In the genomic region with DNA sequence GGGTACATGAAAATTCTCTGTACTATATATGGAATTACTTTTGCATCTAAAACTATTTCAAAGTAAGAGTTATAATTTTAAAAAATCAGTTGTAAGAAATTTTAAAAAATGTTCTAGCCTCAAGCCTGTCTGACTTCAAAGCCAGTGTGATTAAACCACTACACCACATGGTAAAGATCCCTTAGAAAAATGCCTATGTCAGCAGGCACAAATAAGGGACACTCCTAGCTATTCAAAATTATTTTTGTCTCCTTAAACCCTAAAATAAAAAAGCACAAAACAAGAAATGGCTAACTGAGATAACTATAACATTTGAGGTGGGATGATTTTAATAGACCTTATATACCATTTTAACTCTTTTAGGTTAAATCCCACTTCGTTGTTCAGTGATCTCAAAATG, we compare ENCODE assay signal across 2 cellular contexts.
TF ChIP-seq lines count a peak whose summit lies in the region.

No MANE protein-coding gene starts in this region.

TF ChIP-seq in IMR-90, 13 proteins besides CTCF, POLR2A, EP300 and RAD21:
- TF ChIP-seq BHLHE40 (IDR thresholded peaks at IDR 0.05; ENCODE audit: low read depth, low read length) (no peak), NFE2L2 (IDR thresholded peaks at IDR 0.05; ENCODE audit: low read depth, low read length) (no peak), MXI1 (IDR thresholded peaks at IDR 0.05; ENCODE audit: borderline replicate concordance, low read depth, low read length) (no peak), MAFK (IDR thresholded peaks at IDR 0.05; ENCODE audit: low read depth, low read length) (peak; percentile 82)
- TF ChIP-seq, protein P1, sequence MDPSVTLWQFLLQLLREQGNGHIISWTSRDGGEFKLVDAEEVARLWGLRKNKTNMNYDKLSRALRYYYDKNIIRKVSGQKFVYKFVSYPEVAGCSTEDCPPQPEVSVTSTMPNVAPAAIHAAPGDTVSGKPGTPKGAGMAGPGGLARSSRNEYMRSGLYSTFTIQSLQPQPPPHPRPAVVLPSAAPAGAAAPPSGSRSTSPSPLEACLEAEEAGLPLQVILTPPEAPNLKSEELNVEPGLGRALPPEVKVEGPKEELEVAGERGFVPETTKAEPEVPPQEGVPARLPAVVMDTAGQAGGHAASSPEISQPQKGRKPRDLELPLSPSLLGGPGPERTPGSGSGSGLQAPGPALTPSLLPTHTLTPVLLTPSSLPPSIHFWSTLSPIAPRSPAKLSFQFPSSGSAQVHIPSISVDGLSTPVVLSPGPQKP (IDR thresholded peaks at IDR 0.05; ENCODE audit: borderline replicate concordance, low read depth, low read length), result no peak
TF ChIP-seq in IMR-90: peak in this region for 1.

TF ChIP-seq in H1, 55 proteins besides CTCF, POLR2A, EP300 and RAD21:
- TF ChIP-seq NANOG (IDR thresholded peaks at IDR 0.05; ENCODE audit: insufficient read depth, low read depth, low read length, poor library complexity, severe bottlenecking), result no peak
- peak; percentile 40; the same call in 1 of the 2 replicates for TF ChIP-seq MAFK (IDR thresholded peaks at IDR 0.05; ENCODE audit: low read depth, low read length)
- TF ChIP-seq SIN3A (conservative IDR thresholded peaks at IDR 0.05 in 1 of 2, IDR thresholded peaks at IDR 0.05 in 1 of 2; ENCODE audit: low read depth in 1 of 2, low read length in 2 of 2), result no peak
- no peak for TF ChIP-seq FOSL1 (IDR thresholded peaks at IDR 0.05; ENCODE audit: insufficient read depth, low read depth, low read length)
